ENCODE assay signal across 8 cellular contexts in genomic region chr1:160342953-160343869, GRCh38. TPM values are rescaled to one million over a fixed set of nuclear protein-coding genes. Genes with fewer than 3 reads are reported as not detected.
A peak's percentile ranks its signal among the peaks of the same experiment; 100 is the strongest.
DNase-seq lines count a peak whose midpoint lies in the region; ATAC-seq and TF ChIP-seq lines count a peak whose summit lies in the region.

Gene COPA, minus strand, starts transcription at chr1:160343250. Its CDS starts 80 bp downstream, at chr1:160343170.
Gene NCSTN, plus strand, starts transcription at chr1:160343383. Its CDS starts 14 bp downstream, at chr1:160343397.

- peak within 1 kb of the TSS; percentile 91 for H2AFZ ChIP-seq in parathyroid adenoma

- intact Hi-C loops in Right ventricle myocardium superior (cut with DNase I) = no loop called here

- TF ChIP-seq CTCF in parathyroid adenoma (IDR thresholded peaks at IDR 0.05) = peak; percentile 15
- TF ChIP-seq CTCF in tibial nerve (IDR thresholded peaks at IDR 0.05) = peak; percentile 7 to 24 (median 19)

- H3K9ac ChIP-seq in parathyroid adenoma = peak within 1 kb of the TSS; percentile 47

- peak within 1 kb of the TSS; percentile 98 for H3K4me3 Mint-ChIP-seq in activated naive CD8-positive, alpha-beta T cell treated with anti-CD3 and anti-CD28 coated beads, Interleukin-2, amount 50 U/mL, for 24 hours

- no peaks in the 10 kb centered on the region for H3K36me3 ChIP-seq in parathyroid adenoma (ENCODE audit: control insufficient read depth, insufficient read depth, low read length)
- H3K36me3 ChIP-seq in tibial nerve = peaks cover 0 to 48% (median 5%) of the 10 kb centered on the region in 3 donors

- peaks cover 47% of the 10 kb centered on the region for H3K4me1 Mint-ChIP-seq in activated naive CD8-positive, alpha-beta T cell treated with anti-CD3 and anti-CD28 coated beads, Interleukin-2, amount 50 U/mL, for 24 hours

- H3K4me3 ChIP-seq in parathyroid adenoma (ENCODE audit: low read depth, low read length) (peak within 1 kb of the TSS; percentile 97), tibial nerve (peak within 1 kb of the TSS; percentile 67 to 94 (median 88))

- peak; percentile 74 for TF ChIP-seq POLR2A in GM10847 (IDR thresholded peaks at IDR 0.05; ENCODE audit: extremely low read depth, insufficient read length)
- TF ChIP-seq POLR2A in tibial nerve (IDR thresholded peaks at IDR 0.05) = peak; percentile 69 to 88

- ATAC-seq in HG02759 (IDR thresholded peaks at IDR 0.05; ENCODE audit: unreplicated experiment) = peak; percentile 94
- peak; percentile 100 for ATAC-seq in activated naive CD8-positive, alpha-beta T cell treated with anti-CD3 and anti-CD28 coated beads, Interleukin-2, amount 50 U/mL, for 24 hours
- ATAC-seq in Right ventricle myocardium superior (ENCODE audit: poor library complexity) = peak; percentile 99

- 0 to 1% methylated on average over 58 of the region's 58 CpGs for WGBS in tibial nerve, 2 donors

- H3K9me3 ChIP-seq in parathyroid adenoma (ENCODE audit: control insufficient read depth, low read length) = no peaks in the 10 kb centered on the region
- H3K9me3 ChIP-seq in tibial nerve = no peaks in the 10 kb centered on the region

- DNase-seq in NCI-H1417 treated with DMSO at 0.1 percent for 48 hours (lab: John Stamatoyannopoulos, UW) (peak; percentile 76), SW480 (ENCODE audit: low spot score) (peak; percentile 89), Right ventricle myocardium superior (peak; percentile 94), tibial nerve (ENCODE audit: low spot score in 2 of 2) (peak; percentile 83 to 89)
- peak; percentile 88 for DNase-seq in activated naive CD8-positive, alpha-beta T cell treated with anti-CD3 and anti-CD28 coated beads, Interleukin-2, amount 50 U/mL, for 24 hours

- H3K4me2 ChIP-seq in parathyroid adenoma (ENCODE audit: low read length) = peak within 1 kb of the TSS; percentile 93

- no peaks in the 10 kb centered on the region for H3K9me3 Mint-ChIP-seq in activated naive CD8-positive, alpha-beta T cell treated with anti-CD3 and anti-CD28 coated beads, Interleukin-2, amount 50 U/mL, for 24 hours

- H3K36me3 Mint-ChIP-seq in activated naive CD8-positive, alpha-beta T cell treated with anti-CD3 and anti-CD28 coated beads, Interleukin-2, amount 50 U/mL, for 24 hours (ENCODE audit: low read depth) = peaks cover 38% of the 10 kb centered on the region

- H3K27me3 ChIP-seq in parathyroid adenoma (ENCODE audit: control insufficient read depth, insufficient read depth, low read length) (no peaks in the 10 kb centered on the region), tibial nerve (no peaks in the 10 kb centered on the region)

- peak; percentile 60 to 96 for TF ChIP-seq EP300 in tibial nerve (IDR thresholded peaks at IDR 0.05)

- H3K79me2 ChIP-seq in parathyroid adenoma = peaks cover 11% of the 10 kb centered on the region

- H3K27me3 Mint-ChIP-seq in activated naive CD8-positive, alpha-beta T cell treated with anti-CD3 and anti-CD28 coated beads, Interleukin-2, amount 50 U/mL, for 24 hours = no peaks in the 10 kb centered on the region

- H3K27ac Mint-ChIP-seq in activated naive CD8-positive, alpha-beta T cell treated with anti-CD3 and anti-CD28 coated beads, Interleukin-2, amount 50 U/mL, for 24 hours = peak within 1 kb of the TSS; percentile 97

- H3K4me1 ChIP-seq in parathyroid adenoma (peaks cover 2% of the 10 kb centered on the region), tibial nerve (peaks cover 0 to 72% (median 27%) of the 10 kb centered on the region in 4 donors)

- peak within 1 kb of the TSS; percentile 75 for H3K27ac ChIP-seq in parathyroid adenoma
- H3K27ac ChIP-seq in tibial nerve = peak within 1 kb of the TSS; percentile 92 to 95 (median 94)

RNA-seq across cellular contexts. Expression of gene COPA, which starts in this region (rescaled TPM):
- 83.9 TPM for total RNA-seq in Right ventricle myocardium superior
- 100 to 1,000 TPM in 3 of 4 donors, 10 to 100 TPM in 1; 92.2 to 127 (median 112) TPM for total RNA-seq in tibial nerve

RNA-seq across cellular contexts. Expression of gene NCSTN, which starts in this region (rescaled TPM):
- total RNA-seq in Right ventricle myocardium superior (57.9 TPM), tibial nerve (10 to 100 TPM; 60.6 to 85.5 (median 73.0) TPM)

Comparison
In these comparisons a context has a peak if more than half of its experiments do, and no peak if none do; other contexts are left out.
1. Peak in every context shown above with its lines: DNase-seq, ATAC-seq, H3K4me3 ChIP-seq and H3K27ac ChIP-seq.